ENCODE assay signal across 3 cellular contexts in the genomic region with DNA sequence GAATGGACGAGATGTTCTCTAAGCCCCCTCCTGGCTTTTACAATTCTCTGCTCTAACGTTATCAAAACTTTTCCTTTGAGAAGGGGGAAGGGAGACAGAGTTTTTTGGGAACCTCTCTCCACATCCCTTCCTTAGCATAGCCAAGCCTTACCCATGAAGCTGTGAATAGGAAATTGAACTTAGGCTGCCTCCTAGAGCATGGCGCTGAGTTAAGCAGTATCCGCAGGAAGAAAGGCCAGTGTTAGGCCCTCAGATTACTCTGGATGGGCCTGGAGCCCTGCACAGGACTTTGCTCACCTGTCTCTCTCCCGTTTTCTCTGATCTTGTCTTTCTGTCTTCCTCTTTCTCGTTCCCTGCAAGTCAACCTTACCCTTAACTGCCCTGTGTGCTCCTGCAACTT.
TF ChIP-seq lines count a peak whose summit lies in the region.

No MANE protein-coding gene starts in this region.

TF ChIP-seq in HCT116, 20 proteins besides CTCF, POLR2A, EP300 and RAD21 (continues in another document):
- no peak for TF ChIP-seq REST (IDR thresholded peaks at IDR 0.05; ENCODE audit: low read depth)
- TF ChIP-seq ELF1 (IDR thresholded peaks at IDR 0.05; ENCODE audit: borderline replicate concordance, low read depth) = no peak
- no peak for TF ChIP-seq SIN3A (IDR thresholded peaks at IDR 0.05; ENCODE audit: low read depth)
- TF ChIP-seq CEBPB (IDR thresholded peaks at IDR 0.05; ENCODE audit: low read depth) = no peak
- TF ChIP-seq TCF7L2 (IDR thresholded peaks at IDR 0.05; ENCODE audit: borderline replicate concordance, extremely low read depth, insufficient read depth, insufficient read length) = no peak
- TF ChIP-seq EZH2phosphoT487 (IDR thresholded peaks at IDR 0.05; ENCODE audit: borderline replicate concordance) = no peak
- no peak for TF ChIP-seq ZFX (IDR thresholded peaks at IDR 0.05)
- TF ChIP-seq, protein P1, sequence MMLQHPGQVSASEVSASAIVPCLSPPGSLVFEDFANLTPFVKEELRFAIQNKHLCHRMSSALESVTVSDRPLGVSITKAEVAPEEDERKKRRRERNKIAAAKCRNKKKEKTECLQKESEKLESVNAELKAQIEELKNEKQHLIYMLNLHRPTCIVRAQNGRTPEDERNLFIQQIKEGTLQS (IDR thresholded peaks at IDR 0.05) = no peak
- TF ChIP-seq, protein P2, sequence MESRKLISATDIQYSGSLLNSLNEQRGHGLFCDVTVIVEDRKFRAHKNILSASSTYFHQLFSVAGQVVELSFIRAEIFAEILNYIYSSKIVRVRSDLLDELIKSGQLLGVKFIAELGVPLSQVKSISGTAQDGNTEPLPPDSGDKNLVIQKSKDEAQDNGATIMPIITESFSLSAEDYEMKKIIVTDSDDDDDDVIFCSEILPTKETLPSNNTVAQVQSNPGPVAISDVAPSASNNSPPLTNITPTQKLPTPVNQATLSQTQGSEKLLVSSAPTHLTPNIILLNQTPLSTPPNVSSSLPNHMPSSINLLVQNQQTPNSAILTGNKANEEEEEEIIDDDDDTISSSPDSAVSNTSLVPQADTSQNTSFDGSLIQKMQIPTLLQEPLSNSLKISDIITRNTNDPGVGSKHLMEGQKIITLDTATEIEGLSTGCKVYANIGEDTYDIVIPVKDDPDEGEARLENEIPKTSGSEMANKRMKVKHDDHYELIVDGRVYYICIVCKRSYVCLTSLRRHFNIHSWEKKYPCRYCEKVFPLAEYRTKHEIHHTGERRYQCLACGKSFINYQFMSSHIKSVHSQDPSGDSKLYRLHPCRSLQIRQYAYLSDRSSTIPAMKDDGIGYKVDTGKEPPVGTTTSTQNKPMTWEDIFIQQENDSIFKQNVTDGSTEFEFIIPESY (IDR thresholded peaks at IDR 0.05; ENCODE audit: extremely low read depth, insufficient replicate concordance, low read length) = no peak
- TF ChIP-seq SRF (IDR thresholded peaks at IDR 0.05; ENCODE audit: low read depth) = no peak
- TF ChIP-seq SP1 (IDR thresholded peaks at IDR 0.05; ENCODE audit: low read depth) = no peak
- TF ChIP-seq EZH2 (IDR thresholded peaks at IDR 0.05) = no peak
- TF ChIP-seq FOSL1 (IDR thresholded peaks at IDR 0.05; ENCODE audit: low read depth) = no peak
- no peak for TF ChIP-seq YY1 (IDR thresholded peaks at IDR 0.05; ENCODE audit: extremely low read depth, insufficient replicate concordance, low read depth, low read length)
- no peak for TF ChIP-seq JUND (IDR thresholded peaks at IDR 0.05)
- no peak for TF ChIP-seq EGR1 (IDR thresholded peaks at IDR 0.05; ENCODE audit: low read depth)
- no peak for TF ChIP-seq POLR2AphosphoS5 (IDR thresholded peaks at IDR 0.05; ENCODE audit: low read depth, low read length)

TF ChIP-seq in H1, 55 proteins besides CTCF, POLR2A, EP300 and RAD21:
- TF ChIP-seq TAF1 (IDR thresholded peaks at IDR 0.05; ENCODE audit: low read depth, low read length) (no peak), ASH2L (IDR thresholded peaks at IDR 0.05; ENCODE audit: low read length) (no peak), CEBPB (IDR thresholded peaks at IDR 0.05; ENCODE audit: low read depth, low read length) (no peak), KDM5A (IDR thresholded peaks at IDR 0.05; ENCODE audit: low read length) (no peak), CHD1 (IDR thresholded peaks at IDR 0.05; ENCODE audit: low read depth, low read length) (no peak), GABPA (IDR thresholded peaks at IDR 0.05; ENCODE audit: borderline replicate concordance, insufficient read depth, low read length) (no peak), NRF1 (IDR thresholded peaks at IDR 0.05; ENCODE audit: low read depth, low read length) (no peak)
TF ChIP-seq in H1: peak in this region for 0.

TF ChIP-seq in GM12891, 5 proteins besides CTCF, POLR2A, EP300 and RAD21:
- TF ChIP-seq POU2F2 (IDR thresholded peaks at IDR 0.05; ENCODE audit: low read depth, low read length) (no peak), POLR2AphosphoS5 (IDR thresholded peaks at IDR 0.05; ENCODE audit: low read depth, low read length) (no peak), TAF1 (IDR thresholded peaks at IDR 0.05; ENCODE audit: low read depth, low read length) (no peak), PAX5 (IDR thresholded peaks at IDR 0.05; ENCODE audit: insufficient read depth, low read length, severe bottlenecking) (no peak), SPI1 (IDR thresholded peaks at IDR 0.05; ENCODE audit: low read depth, low read length) (no peak)
